ENCODE assay signal across 9 cellular contexts in the genomic region with DNA sequence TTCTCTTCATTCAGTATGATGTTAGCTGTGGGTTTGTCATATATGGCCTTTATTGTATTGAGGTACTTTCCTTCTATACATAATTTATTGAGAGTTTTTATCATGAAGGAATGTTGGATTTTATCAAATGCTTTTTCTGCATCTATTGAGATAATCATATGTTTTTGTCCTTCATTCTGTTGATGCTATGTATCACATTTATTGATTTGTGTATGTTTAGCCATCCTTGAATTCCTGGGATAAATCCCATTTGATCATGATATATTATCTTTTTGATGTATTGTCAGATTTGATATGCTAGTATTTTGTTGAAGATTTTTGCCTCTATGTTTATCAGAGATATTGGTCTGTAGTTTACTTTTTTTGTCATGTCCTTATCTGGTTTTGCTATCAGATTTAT. TPM values are rescaled to one million over a fixed set of nuclear protein-coding genes. Genes with fewer than 3 reads are reported as not detected.
"Had no signal": no experiment of that assay in that cellular context is flagged by ENCODE, and none has a peak within 500 bp of the region (broad histone marks: within the 10 kb centered on the region; RNA-seq: fewer than 3 reads in every experiment).

No MANE protein-coding gene starts in this region.

- FAIRE-seq: HepG2, HTR-8/SVneo had no signal

- H3K9ac ChIP-seq: KMS-11 had no signal

- H3K4me2 ChIP-seq: KMS-11 had no signal

- H3K27ac Mint-ChIP-seq: IgD-negative memory B cell had no signal

- DNase-seq: IMR-90, KBM-7, KG1 had no signal

- H3K27ac ChIP-seq: HL-60, KMS-11 had no signal

- ATAC-seq: HepG2 had no signal

RNA-seq across cellular contexts. Expression of gene GPR161, which starts 20.9 kb away (rescaled TPM):
- total RNA-seq: HT-29 had no signal
- polyA plus RNA-seq: IgD-negative memory B cell had no signal
